Comparison of ENCODE assay signal across 1 cellular context in the genomic region with DNA sequence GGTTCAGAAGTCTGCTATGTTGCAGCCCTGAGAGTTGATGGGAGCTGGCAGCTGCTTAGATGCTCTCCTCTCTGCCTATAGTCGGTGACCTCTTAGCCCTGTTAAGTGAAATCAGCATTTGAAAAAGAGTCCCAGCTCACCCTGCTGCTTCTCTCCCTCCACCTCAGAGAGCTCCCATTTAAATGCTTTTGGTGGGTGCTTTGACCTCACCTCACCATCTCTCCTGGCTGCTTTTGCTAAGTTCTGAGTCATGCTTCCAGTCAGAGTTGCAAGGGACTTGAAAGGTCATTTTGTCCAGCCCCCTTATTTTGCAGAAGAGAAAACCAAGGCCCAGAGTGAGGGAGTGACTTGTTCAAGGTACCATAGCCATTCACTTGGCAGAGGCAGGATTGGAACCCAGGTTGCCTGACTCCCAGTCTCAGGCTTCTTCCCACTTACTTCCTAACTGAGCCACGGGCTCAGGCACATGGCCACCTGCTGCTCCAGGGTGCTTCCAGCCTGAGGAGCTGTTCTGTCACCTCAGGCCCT.
TF ChIP-seq lines count a peak whose summit lies in the region.

No MANE protein-coding gene starts in this region.

TF ChIP-seq in GM23338, 12 proteins besides CTCF, POLR2A, EP300 and RAD21 (continued from another document):
- peak; percentile 52; the same call in 1 of the 2 replicates for TF ChIP-seq ZNF462 (CRISPR knock-in tag; IDR thresholded peaks at IDR 0.05)
